ENCODE assay signal across 8 cellular contexts in genomic region chr7:36312064-36312914, GRCh38.
DNase-seq lines count a peak whose midpoint lies in the region; ATAC-seq lines count a peak whose summit lies in the region.

No MANE protein-coding gene starts in this region.

- H3K4me1 Mint-ChIP-seq in activated T-cell treated with anti-CD3 and anti-CD28 coated beads, Interleukin-2, amount 50 U/mL, for 24 hours (ENCODE audit: low read depth) = no peaks in the 10 kb centered on the region
- H3K4me1 Mint-ChIP-seq in memory B cell = peaks cover 4% of the 10 kb centered on the region
- H3K4me1 Mint-ChIP-seq in activated T-helper 2 cell treated with anti-CD3 and anti-CD28 coated beads, Interferon-gamma antibody, Interleukin-2, Interleukin-4, amounts not matched to agents 10 μg/mL and 5 μg/mL and 100 μg/mL, durations not matched to agents 14 hours and 24 hours and 36 hours (ENCODE audit: low read depth) = peaks cover 2% of the 10 kb centered on the region

- H3K4me3 Mint-ChIP-seq in activated T-cell treated with anti-CD3 and anti-CD28 coated beads, Interleukin-2, amount 50 U/mL, for 24 hours = no peak overlapping the region
- H3K4me3 Mint-ChIP-seq in memory B cell = peak overlapping the region; percentile 41
- no peak overlapping the region for H3K4me3 Mint-ChIP-seq in activated T-helper 2 cell treated with anti-CD3 and anti-CD28 coated beads, Interferon-gamma antibody, Interleukin-2, Interleukin-4, amounts not matched to agents 10 μg/mL and 5 μg/mL and 100 μg/mL, durations not matched to agents 14 hours and 24 hours and 36 hours (ENCODE audit: low read depth)

- no peaks in the 10 kb centered on the region for H3K9me3 Mint-ChIP-seq in activated T-cell treated with anti-CD3 and anti-CD28 coated beads, Interleukin-2, amount 50 U/mL, for 24 hours
- H3K9me3 Mint-ChIP-seq in memory B cell = no peaks in the 10 kb centered on the region
- no peaks in the 10 kb centered on the region for H3K9me3 Mint-ChIP-seq in activated T-helper 2 cell treated with anti-CD3 and anti-CD28 coated beads, Interferon-gamma antibody, Interleukin-2, Interleukin-4, amounts not matched to agents 10 μg/mL and 5 μg/mL and 100 μg/mL, durations not matched to agents 14 hours and 24 hours and 36 hours

- H3K27me3 Mint-ChIP-seq in activated T-cell treated with anti-CD3 and anti-CD28 coated beads, Interleukin-2, amount 50 U/mL, for 24 hours = no peaks in the 10 kb centered on the region
- H3K27me3 Mint-ChIP-seq in memory B cell = peaks cover 3% of the 10 kb centered on the region
- no peaks in the 10 kb centered on the region for H3K27me3 Mint-ChIP-seq in activated T-helper 2 cell treated with anti-CD3 and anti-CD28 coated beads, Interferon-gamma antibody, Interleukin-2, Interleukin-4, amounts not matched to agents 10 μg/mL and 5 μg/mL and 100 μg/mL, durations not matched to agents 14 hours and 24 hours and 36 hours (ENCODE audit: low read depth)

- DNase-seq in DMS53 (lab: John Stamatoyannopoulos, UW) (peak; percentile 89), memory B cell (ENCODE audit: low spot score in 2 of 2) (no peak), kidney glomerular epithelial cell (lab: John Stamatoyannopoulos, UW) (no peak), SHP77 treated with DMSO at 0.1 percent for 48 hours (lab: John Stamatoyannopoulos, UW) (no peak), germinal center (ENCODE audit: low spot score) (no peak)
- DNase-seq in activated T-cell treated with anti-CD3 and anti-CD28 coated beads, Interleukin-2, amount 50 U/mL, for 24 hours = peak; percentile 36
- no peak for DNase-seq in activated T-helper 2 cell treated with anti-CD3 and anti-CD28 coated beads, Interferon-gamma antibody, Interleukin-2, Interleukin-4, amounts not matched to agents 10 μg/mL and 5 μg/mL and 100 μg/mL, durations not matched to agents 14 hours and 24 hours and 36 hours (ENCODE audit: low spot score)

- no peak overlapping the region for H3K27ac Mint-ChIP-seq in activated T-cell treated with anti-CD3 and anti-CD28 coated beads, Interleukin-2, amount 50 U/mL, for 24 hours
- H3K27ac Mint-ChIP-seq in memory B cell = no peak overlapping the region
- no peak overlapping the region for H3K27ac Mint-ChIP-seq in activated T-helper 2 cell treated with anti-CD3 and anti-CD28 coated beads, Interferon-gamma antibody, Interleukin-2, Interleukin-4, amounts not matched to agents 10 μg/mL and 5 μg/mL and 100 μg/mL, durations not matched to agents 14 hours and 24 hours and 36 hours

- no peaks in the 10 kb centered on the region for H3K36me3 Mint-ChIP-seq in activated T-cell treated with anti-CD3 and anti-CD28 coated beads, Interleukin-2, amount 50 U/mL, for 24 hours (ENCODE audit: low read depth)
- H3K36me3 Mint-ChIP-seq in memory B cell = no peaks in the 10 kb centered on the region
- no peaks in the 10 kb centered on the region for H3K36me3 Mint-ChIP-seq in activated T-helper 2 cell treated with anti-CD3 and anti-CD28 coated beads, Interferon-gamma antibody, Interleukin-2, Interleukin-4, amounts not matched to agents 10 μg/mL and 5 μg/mL and 100 μg/mL, durations not matched to agents 14 hours and 24 hours and 36 hours (ENCODE audit: low read depth)

- ATAC-seq in HG02885 (IDR thresholded peaks at IDR 0.05; ENCODE audit: poor library complexity, unreplicated experiment) (peak; percentile 89), memory B cell (ENCODE audit: low read depth) (peak; percentile 82)

- intact Hi-C loops in activated T-helper 2 cell treated with anti-CD3 and anti-CD28 coated beads, Interferon-gamma antibody, Interleukin-2, Interleukin-4, amounts not matched to agents 10 μg/mL and 5 μg/mL and 100 μg/mL, durations not matched to agents 14 hours and 24 hours and 36 hours (cut with micrococcal nuclease) = no loop called here

Comparison
In these comparisons a context has a peak if more than half of its experiments do, and no peak if none do; other contexts are left out.
1. DNase-seq: peak in DMS53 (single experiment) and activated T-cell treated with anti-CD3 and anti-CD28 coated beads, Interleukin-2, amount 50 U/mL, for 24 hours (single experiment); none in memory B cell (0 of 2), kidney glomerular epithelial cell (single experiment), SHP77 treated with DMSO at 0.1 percent for 48 hours (single experiment), germinal center (single experiment) and activated T-helper 2 cell treated with anti-CD3 and anti-CD28 coated beads, Interferon-gamma antibody, Interleukin-2, Interleukin-4, amounts not matched to agents 10 μg/mL and 5 μg/mL and 100 μg/mL, durations not matched to agents 14 hours and 24 hours and 36 hours (single experiment).